ENCODE assay signal across 6 cellular contexts in genomic region chr21:6044695-6045094, GRCh38.
DNase-seq lines count a peak whose midpoint lies in the region; ATAC-seq and TF ChIP-seq lines count a peak whose summit lies in the region.
"Not testable (repeated sequence)": the region's sequence is repeated elsewhere in the genome, so short reads cannot be mapped to it uniquely, and the experiment has no call there.

No MANE protein-coding gene starts in this region.

- H3K9me3 Mint-ChIP-seq in activated T-helper 17 cell treated with anti-CD3 and anti-CD28 coated beads, Interleukin-2, amount 50 U/mL, for 72 hours; stimulated activated effector memory CD8-positive, alpha-beta T cell treated with anti-CD3 and anti-CD28 coated beads, Interleukin-12 subunit alpha, Interleukin-12 subunit beta, amount 100 ng/mL, for 72 hours: not testable (repeated sequence)

- intact Hi-C loops in PC-3 (cut with micrococcal nuclease); right lobe of liver (cut with DNase I); psoas muscle (cut with DNase I): not testable (repeated sequence)

- H3K4me1 ChIP-seq in PC-3 (ENCODE audit: insufficient read depth, low read length); right lobe of liver; psoas muscle: not testable (repeated sequence)

- not testable (repeated sequence) for H3K36me3 Mint-ChIP-seq in activated T-helper 17 cell treated with anti-CD3 and anti-CD28 coated beads, Interleukin-2, amount 50 U/mL, for 72 hours (ENCODE audit: low read depth); stimulated activated effector memory CD8-positive, alpha-beta T cell treated with anti-CD3 and anti-CD28 coated beads, Interleukin-12 subunit alpha, Interleukin-12 subunit beta, amount 100 ng/mL, for 72 hours

- not testable (repeated sequence) for H3K79me2 ChIP-seq in PC-3 (ENCODE audit: low read length)

- H3K27me3 ChIP-seq in PC-3 (ENCODE audit: low read length); right lobe of liver; psoas muscle (ENCODE audit: insufficient read depth in 3 of 3, low read length in 2 of 3): not testable (repeated sequence)

- not testable (repeated sequence) for H3K27ac ChIP-seq in PC-3 (ENCODE audit: low read length); right lobe of liver; psoas muscle

- H2AFZ ChIP-seq in PC-3 (ENCODE audit: low read length): not testable (repeated sequence)

- H3K4me1 Mint-ChIP-seq in activated T-helper 17 cell treated with anti-CD3 and anti-CD28 coated beads, Interleukin-2, amount 50 U/mL, for 72 hours; stimulated activated effector memory CD8-positive, alpha-beta T cell treated with anti-CD3 and anti-CD28 coated beads, Interleukin-12 subunit alpha, Interleukin-12 subunit beta, amount 100 ng/mL, for 72 hours: not testable (repeated sequence)

- not testable (repeated sequence) for TF ChIP-seq POLR2A in right lobe of liver (IDR thresholded peaks at IDR 0.05)

- H4K20me1 ChIP-seq in PC-3 (ENCODE audit: low read length): not testable (repeated sequence)

- CTCF ChIA-PET in PC-3 (lab: Charles Lee): not testable (repeated sequence)

- not testable (repeated sequence) for TF ChIP-seq CTCF in PC-3 (conservative IDR thresholded peaks at IDR 0.05; ENCODE audit: low read depth, low read length); right lobe of liver (IDR thresholded peaks at IDR 0.05); psoas muscle (IDR thresholded peaks at IDR 0.05)

- H3K4me3 ChIP-seq in PC-3 (ENCODE audit: low read length); right lobe of liver; psoas muscle: not testable (repeated sequence)

- not testable (repeated sequence) for BruUV-seq in PC-3 (replicated peaks; lab: Mats Ljungman, UMichigan)

- H3K9me2 ChIP-seq in PC-3 (replicated peaks; ENCODE audit: low read length): not testable (repeated sequence)

- H3K36me3 ChIP-seq in PC-3 (ENCODE audit: low read depth, low read length); right lobe of liver; psoas muscle (ENCODE audit: insufficient read depth in 1 of 2, low read depth in 1 of 2): not testable (repeated sequence)

- WGBS in right lobe of liver (ENCODE audit: insufficient coverage, low coverage, low lambda C conversion rate, missing lambda C conversion rate): no CpG with 5 or more reads among the region's 13 CpGs
- no CpG with 5 or more reads among the region's 13 CpGs for WGBS in psoas muscle, 3 donors

- not testable (repeated sequence) for H3K9ac ChIP-seq in PC-3 (ENCODE audit: low read length)

- DNase-seq in PC-3; left lobe of liver (ENCODE audit: low spot score); right lobe of liver; stimulated activated effector memory CD8-positive, alpha-beta T cell treated with anti-CD3 and anti-CD28 coated beads, Interleukin-12 subunit alpha, Interleukin-12 subunit beta, amount 100 ng/mL, for 72 hours (ENCODE audit: low spot score in 2 of 2): not testable (repeated sequence)
- peak in 1 of 2 donors; percentile 6 for DNase-seq in psoas muscle

- H3K4me2 ChIP-seq in PC-3 (ENCODE audit: low read length): not testable (repeated sequence)

- H3K4me3 Mint-ChIP-seq in activated T-helper 17 cell treated with anti-CD3 and anti-CD28 coated beads, Interleukin-2, amount 50 U/mL, for 72 hours; stimulated activated effector memory CD8-positive, alpha-beta T cell treated with anti-CD3 and anti-CD28 coated beads, Interleukin-12 subunit alpha, Interleukin-12 subunit beta, amount 100 ng/mL, for 72 hours: not testable (repeated sequence)

- not testable (repeated sequence) for H3K9me3 ChIP-seq in PC-3 (ENCODE audit: low read length); right lobe of liver; psoas muscle

- H3K27ac Mint-ChIP-seq in activated T-helper 17 cell treated with anti-CD3 and anti-CD28 coated beads, Interleukin-2, amount 50 U/mL, for 72 hours; stimulated activated effector memory CD8-positive, alpha-beta T cell treated with anti-CD3 and anti-CD28 coated beads, Interleukin-12 subunit alpha, Interleukin-12 subunit beta, amount 100 ng/mL, for 72 hours: not testable (repeated sequence)

- not testable (repeated sequence) for H3K27me3 Mint-ChIP-seq in activated T-helper 17 cell treated with anti-CD3 and anti-CD28 coated beads, Interleukin-2, amount 50 U/mL, for 72 hours

- POLR2A ChIA-PET in PC-3 (lab: Charles Lee; ENCODE audit: unreplicated experiment): not testable (repeated sequence)

- not testable (repeated sequence) for H3F3A ChIP-seq in PC-3 (ENCODE audit: low read length, unreplicated experiment)

- ATAC-seq in PC-3 (peak; percentile 61), left lobe of liver (peak; percentile 17), right lobe of liver (peak in 3 of 4 donors; percentile 29 to 46 (median 32)), psoas muscle (peak; percentile 46 to 63 (median 52))
- peak; percentile 67 for ATAC-seq in activated T-helper 17 cell treated with anti-CD3 and anti-CD28 coated beads, Interleukin-2, amount 50 U/mL, for 72 hours (replicated peaks)
- ATAC-seq in stimulated activated effector memory CD8-positive, alpha-beta T cell treated with anti-CD3 and anti-CD28 coated beads, Interleukin-12 subunit alpha, Interleukin-12 subunit beta, amount 100 ng/mL, for 72 hours: peak; percentile 63

Comparison
In these comparisons a context has a peak if more than half of its experiments do, and no peak if none do; other contexts are left out.
1. ATAC-seq: peak in every context shown above with its lines; median percentile 67 in activated T-helper 17 cell treated with anti-CD3 and anti-CD28 coated beads, Interleukin-2, amount 50 U/mL, for 72 hours; 63 in stimulated activated effector memory CD8-positive, alpha-beta T cell treated with anti-CD3 and anti-CD28 coated beads, Interleukin-12 subunit alpha, Interleukin-12 subunit beta, amount 100 ng/mL, for 72 hours; 61 in PC-3; 52 in psoas muscle; 32 in right lobe of liver; 17 in left lobe of liver.